ENCODE assay signal across 1 cellular context in the genomic region with DNA sequence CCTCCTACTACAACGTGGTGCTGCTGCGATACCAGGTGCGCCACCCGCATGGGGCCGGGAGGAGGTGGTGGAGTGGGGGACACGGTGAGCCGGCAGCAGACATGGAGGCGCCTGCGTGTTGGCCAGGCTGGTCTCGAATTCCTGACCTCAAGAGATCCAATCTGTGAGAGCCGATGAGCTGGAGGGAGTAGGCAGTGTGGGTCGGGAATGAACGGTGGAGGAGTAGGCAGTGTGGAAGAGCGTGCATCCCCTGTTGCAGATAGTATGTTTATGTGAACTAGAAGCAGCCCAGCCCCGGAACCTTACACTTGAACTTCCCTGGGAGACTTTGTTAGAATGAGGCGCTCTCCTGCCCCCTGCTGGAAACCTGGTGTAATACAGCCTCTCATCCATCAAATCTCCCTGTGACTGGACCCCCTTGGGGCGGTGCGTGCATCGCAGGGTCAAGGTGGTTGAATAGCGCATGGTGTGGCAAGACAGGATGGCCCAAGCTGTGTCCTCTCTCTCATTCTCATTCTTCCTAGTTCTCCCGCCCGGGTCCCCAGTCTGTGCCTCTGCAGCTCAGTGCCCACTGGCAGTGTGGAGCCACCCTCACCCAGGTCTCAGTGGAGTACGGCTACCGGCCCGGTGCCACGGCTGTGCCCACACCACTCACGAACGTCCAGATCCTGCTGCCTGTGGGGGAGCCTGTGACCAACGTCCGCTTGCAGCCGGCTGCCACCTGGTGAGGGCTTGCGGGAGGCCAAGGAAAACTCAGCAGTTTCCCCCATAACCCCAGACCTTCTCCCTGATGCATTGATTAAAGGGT.
TF ChIP-seq lines count a peak whose summit lies in the region.

No MANE protein-coding gene starts in this region.

TF ChIP-seq in HCT116, 20 proteins besides CTCF, POLR2A, EP300 and RAD21 (continued from another document):
- no peak for TF ChIP-seq ELF1 (IDR thresholded peaks at IDR 0.05; ENCODE audit: borderline replicate concordance, low read depth)
- TF ChIP-seq SP1 (IDR thresholded peaks at IDR 0.05; ENCODE audit: low read depth): no peak
- TF ChIP-seq CEBPB (IDR thresholded peaks at IDR 0.05; ENCODE audit: low read depth): no peak
- no peak for TF ChIP-seq EGR1 (IDR thresholded peaks at IDR 0.05; ENCODE audit: low read depth)
- TF ChIP-seq SRF (IDR thresholded peaks at IDR 0.05; ENCODE audit: low read depth): no peak
- no peak for TF ChIP-seq ZFX (IDR thresholded peaks at IDR 0.05)
- TF ChIP-seq SIN3A (IDR thresholded peaks at IDR 0.05; ENCODE audit: low read depth): no peak
- TF ChIP-seq, protein P1, sequence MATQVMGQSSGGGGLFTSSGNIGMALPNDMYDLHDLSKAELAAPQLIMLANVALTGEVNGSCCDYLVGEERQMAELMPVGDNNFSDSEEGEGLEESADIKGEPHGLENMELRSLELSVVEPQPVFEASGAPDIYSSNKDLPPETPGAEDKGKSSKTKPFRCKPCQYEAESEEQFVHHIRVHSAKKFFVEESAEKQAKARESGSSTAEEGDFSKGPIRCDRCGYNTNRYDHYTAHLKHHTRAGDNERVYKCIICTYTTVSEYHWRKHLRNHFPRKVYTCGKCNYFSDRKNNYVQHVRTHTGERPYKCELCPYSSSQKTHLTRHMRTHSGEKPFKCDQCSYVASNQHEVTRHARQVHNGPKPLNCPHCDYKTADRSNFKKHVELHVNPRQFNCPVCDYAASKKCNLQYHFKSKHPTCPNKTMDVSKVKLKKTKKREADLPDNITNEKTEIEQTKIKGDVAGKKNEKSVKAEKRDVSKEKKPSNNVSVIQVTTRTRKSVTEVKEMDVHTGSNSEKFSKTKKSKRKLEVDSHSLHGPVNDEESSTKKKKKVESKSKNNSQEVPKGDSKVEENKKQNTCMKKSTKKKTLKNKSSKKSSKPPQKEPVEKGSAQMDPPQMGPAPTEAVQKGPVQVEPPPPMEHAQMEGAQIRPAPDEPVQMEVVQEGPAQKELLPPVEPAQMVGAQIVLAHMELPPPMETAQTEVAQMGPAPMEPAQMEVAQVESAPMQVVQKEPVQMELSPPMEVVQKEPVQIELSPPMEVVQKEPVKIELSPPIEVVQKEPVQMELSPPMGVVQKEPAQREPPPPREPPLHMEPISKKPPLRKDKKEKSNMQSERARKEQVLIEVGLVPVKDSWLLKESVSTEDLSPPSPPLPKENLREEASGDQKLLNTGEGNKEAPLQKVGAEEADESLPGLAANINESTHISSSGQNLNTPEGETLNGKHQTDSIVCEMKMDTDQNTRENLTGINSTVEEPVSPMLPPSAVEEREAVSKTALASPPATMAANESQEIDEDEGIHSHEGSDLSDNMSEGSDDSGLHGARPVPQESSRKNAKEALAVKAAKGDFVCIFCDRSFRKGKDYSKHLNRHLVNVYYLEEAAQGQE (IDR thresholded peaks at IDR 0.05; ENCODE audit: low read depth): no peak
- TF ChIP-seq FOSL1 (IDR thresholded peaks at IDR 0.05; ENCODE audit: low read depth): no peak
- no peak for TF ChIP-seq YY1 (IDR thresholded peaks at IDR 0.05; ENCODE audit: extremely low read depth, insufficient replicate concordance, low read depth, low read length)
- TF ChIP-seq, protein P2, sequence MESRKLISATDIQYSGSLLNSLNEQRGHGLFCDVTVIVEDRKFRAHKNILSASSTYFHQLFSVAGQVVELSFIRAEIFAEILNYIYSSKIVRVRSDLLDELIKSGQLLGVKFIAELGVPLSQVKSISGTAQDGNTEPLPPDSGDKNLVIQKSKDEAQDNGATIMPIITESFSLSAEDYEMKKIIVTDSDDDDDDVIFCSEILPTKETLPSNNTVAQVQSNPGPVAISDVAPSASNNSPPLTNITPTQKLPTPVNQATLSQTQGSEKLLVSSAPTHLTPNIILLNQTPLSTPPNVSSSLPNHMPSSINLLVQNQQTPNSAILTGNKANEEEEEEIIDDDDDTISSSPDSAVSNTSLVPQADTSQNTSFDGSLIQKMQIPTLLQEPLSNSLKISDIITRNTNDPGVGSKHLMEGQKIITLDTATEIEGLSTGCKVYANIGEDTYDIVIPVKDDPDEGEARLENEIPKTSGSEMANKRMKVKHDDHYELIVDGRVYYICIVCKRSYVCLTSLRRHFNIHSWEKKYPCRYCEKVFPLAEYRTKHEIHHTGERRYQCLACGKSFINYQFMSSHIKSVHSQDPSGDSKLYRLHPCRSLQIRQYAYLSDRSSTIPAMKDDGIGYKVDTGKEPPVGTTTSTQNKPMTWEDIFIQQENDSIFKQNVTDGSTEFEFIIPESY (IDR thresholded peaks at IDR 0.05; ENCODE audit: extremely low read depth, insufficient replicate concordance, low read length): no peak
- TF ChIP-seq POLR2AphosphoS5 (IDR thresholded peaks at IDR 0.05; ENCODE audit: low read depth, low read length): no peak
- no peak for TF ChIP-seq ATF3 (IDR thresholded peaks at IDR 0.05)
- no peak for TF ChIP-seq EZH2 (IDR thresholded peaks at IDR 0.05)
- no peak for TF ChIP-seq CBX3 (IDR thresholded peaks at IDR 0.05; ENCODE audit: low read depth)
TF ChIP-seq in HCT116: peak in this region for 0.
